Comparison of ENCODE assay signal across 8 cellular contexts in the genomic region with DNA sequence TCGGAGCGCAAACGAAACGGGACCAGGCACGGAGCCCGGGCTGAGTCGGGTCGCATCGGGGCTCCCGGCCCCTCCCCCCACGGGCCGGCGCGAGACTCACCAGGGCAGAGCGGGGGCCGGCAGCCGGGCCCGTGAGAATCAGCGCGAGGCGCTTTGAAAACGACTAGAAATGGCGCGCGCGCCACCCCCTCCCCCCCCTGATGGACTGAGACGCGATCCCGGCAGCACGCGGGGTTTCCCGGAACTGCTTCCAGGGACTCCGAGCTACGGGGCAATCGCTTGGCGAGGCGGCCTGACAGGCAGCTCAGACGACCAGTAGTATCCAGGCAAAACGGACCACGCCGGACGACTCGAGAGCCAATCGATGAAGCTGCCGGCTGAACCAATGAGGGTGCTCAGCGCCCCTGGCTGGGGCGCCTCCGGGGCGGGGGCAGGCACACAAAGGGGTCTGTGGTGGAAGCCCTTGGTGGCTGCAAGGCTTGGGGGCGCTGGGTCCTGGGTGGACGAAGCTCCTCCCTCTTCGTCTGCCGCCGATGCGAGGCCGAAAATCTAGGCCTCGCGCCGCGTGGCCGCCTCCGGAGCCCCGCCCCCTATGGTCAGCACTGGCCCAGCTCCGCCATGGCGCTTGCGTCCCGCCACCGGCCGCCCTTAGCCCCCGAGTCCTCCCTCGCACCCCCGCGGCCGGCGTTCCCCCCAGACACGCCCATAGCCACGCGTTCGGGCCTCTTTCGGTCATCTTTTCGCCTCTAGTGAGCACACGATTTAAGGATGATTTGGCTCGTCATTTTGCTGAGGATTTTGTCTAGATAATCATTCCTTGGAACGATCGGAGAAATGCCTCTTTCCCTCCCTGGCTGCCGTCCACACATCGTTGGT. TPM values are rescaled to one million over a fixed set of nuclear protein-coding genes. Genes with fewer than 3 reads are reported as not detected.
A peak's percentile ranks its signal among the peaks of the same experiment; 100 is the strongest.
DNase-seq lines count a peak whose midpoint lies in the region; ATAC-seq lines count a peak whose summit lies in the region.

A gene (minus strand): TSS at position 174 of the 876 bp plus-strand sequence. CDS start 3,276 bp downstream, outside the sequence.

- DNase-seq in AG20443 (ENCODE audit: low spot score) (peak; percentile 98), NCI-H460 (ENCODE audit: extremely low read depth, low read depth) (peak; percentile 99), cerebellar nuclear complex (lab: John Stamatoyannopoulos, UW) (peak; percentile 83 to 95), islet precursor cell (peak; percentile 100)
- DNase-seq in activated CD4-positive, CD25-positive, alpha-beta regulatory T cell treated with anti-CD3 and anti-CD28 coated beads, Interleukin-2, amount 50 U/mL, for 72 hours: peak; percentile 99
- DNase-seq in stimulated activated CD4-positive, alpha-beta T cell treated with anti-CD3 and anti-CD28 coated beads, Interleukin-12 subunit alpha, Interleukin-12 subunit beta, amount 100 ng/mL, for 48 hours (ENCODE audit: low read depth in 2 of 3, low spot score in 1 of 3): peak; percentile 99 to 100 (median 100)

- ATAC-seq in GM19043 (IDR thresholded peaks at IDR 0.05; ENCODE audit: low read depth, unreplicated experiment) (peak; percentile 98), HG03378 (IDR thresholded peaks at IDR 0.05; ENCODE audit: unreplicated experiment) (peak; percentile 84)

RNA-seq across cellular contexts. Expression of the gene that starts here (rescaled TPM):
- 115 and 128 TPM in 2 replicates for total RNA-seq in NCI-H460 (2014; rRNA removed; shearing (Covaris generic))
- 119 and 131 TPM in 2 replicates for polyA plus RNA-seq in NCI-H460 (2014; cell fraction: nucleus; rRNA removed)

Comparison
In these comparisons a context has a peak if more than half of its experiments do, and no peak if none do; other contexts are left out.
1. Peak in every context shown above with its lines: DNase-seq and ATAC-seq.